ENCODE assay signal across 14 cellular contexts in genomic region chr21:31366825-31367224, GRCh38. TPM values are rescaled to one million over a fixed set of nuclear protein-coding genes. Genes with fewer than 3 reads are reported as not detected.
DNase-seq lines count a peak whose midpoint lies in the region; ATAC-seq, FAIRE-seq and TF ChIP-seq lines count a peak whose summit lies in the region.
"Had no signal": no experiment of that assay in that cellular context is flagged by ENCODE, and none has a peak within 500 bp of the region (broad histone marks: within the 10 kb centered on the region; RNA-seq: fewer than 3 reads in every experiment).

No MANE protein-coding gene starts in this region.

- H3K9ac ChIP-seq in keratinocyte (ENCODE audit: control insufficient read depth, extremely low read depth, insufficient read depth, low read length) = no peak overlapping the region
- H3K9ac ChIP-seq: BLaER1 had no signal

- no peaks in the 10 kb centered on the region for H3K79me2 ChIP-seq in keratinocyte (ENCODE audit: control insufficient read depth, insufficient read depth, low read length)

- no peak overlapping the region for H3K4me3 ChIP-seq in AG04450 (ENCODE audit: low read depth, low read length)
- no peak overlapping the region for H3K4me3 ChIP-seq in astrocyte of the cerebellum (ENCODE audit: low read depth, low read length)
- H3K4me3 ChIP-seq in keratinocyte (ENCODE audit: control insufficient read depth in 2 of 3, extremely low read depth in 1 of 3, insufficient read depth in 2 of 3, low read depth in 1 of 3, low read length in 3 of 3) = no peak overlapping the region
- H3K4me3 ChIP-seq in HAP-1 = no peak overlapping the region
- H3K4me3 ChIP-seq in SJCRH30 = no peak overlapping the region
- H3K4me3 ChIP-seq: BLaER1 had no signal

- peaks cover 7% of the 10 kb centered on the region for H3K4me1 ChIP-seq in keratinocyte (ENCODE audit: control insufficient read depth, extremely low read depth, insufficient read depth, low read length)
- H3K4me1 ChIP-seq in HAP-1 = no peaks in the 10 kb centered on the region
- no peaks in the 10 kb centered on the region for H3K4me1 ChIP-seq in SJCRH30

- in situ Hi-C loops in astrocyte of the cerebellum (cut with HindIII; ENCODE audit: low sequenced_read_pairs) = no loop called here
- in situ Hi-C loops in HAP-1 (cut with MboI; ENCODE audit: low sequenced_read_pairs) = no loop called here

- peak; percentile 81 for FAIRE-seq in keratinocyte (lab: Jason Lieb, UNC)

- no peak overlapping the region for H2AFZ ChIP-seq in keratinocyte (ENCODE audit: control insufficient read depth, low read length)

- CTCF ChIA-PET in AG04450 (lab: Charles Lee) = interaction anchor here (1.0 kb wide), 1 partner anchor 19 kb away, joined by 4 read pairs; no protein-coding TSS in a partner anchor

- ATAC-seq in HG03196 (IDR thresholded peaks at IDR 0.05; ENCODE audit: unreplicated experiment) = no peak
- ATAC-seq: naive thymus-derived CD4-positive, alpha-beta T cell; stimulated activated memory B cell treated with anti-CD40 and anti-IgM and Interleukin-4, amounts not matched to agents 10 μg/mL and 1 μg/mL and 100 μg/mL, for 72 hours had no signal

- POLR2A ChIA-PET in AG04450 (lab: Yijun Ruan, JAX) = no interaction called here

- H3K27ac ChIP-seq in AG04450 (ENCODE audit: low read depth, low read length) (no peak overlapping the region), keratinocyte (ENCODE audit: control insufficient read depth, insufficient read depth, low read length) (no peak overlapping the region), SJCRH30 (no peak overlapping the region)
- H3K27ac ChIP-seq: BLaER1 had no signal

- no peaks in the 10 kb centered on the region for H3K27me3 ChIP-seq in AG04450 (ENCODE audit: control insufficient read depth, insufficient read depth, low read length)
- H3K27me3 ChIP-seq in keratinocyte (ENCODE audit: control insufficient read depth, extremely low read depth, insufficient read depth, low read length) = no peaks in the 10 kb centered on the region
- no peaks in the 10 kb centered on the region for H3K27me3 ChIP-seq in HAP-1 (ENCODE audit: low read depth)
- peaks cover 3% of the 10 kb centered on the region; the same call in 1 of the 2 replicates for H3K27me3 ChIP-seq in SJCRH30
- H3K27me3 ChIP-seq: BLaER1 had no signal

- TF ChIP-seq CTCF in AG04450 (IDR thresholded peaks at IDR 0.05; ENCODE audit: low read depth, low read length) = no peak
- no peak for TF ChIP-seq CTCF in astrocyte of the cerebellum (IDR thresholded peaks at IDR 0.05; ENCODE audit: low read depth, low read length, missing control alignments)
- TF ChIP-seq CTCF in keratinocyte (optimal IDR thresholded peaks at IDR 0.05 in 1 of 3, IDR thresholded peaks at IDR 0.05 in 1 of 3, conservative IDR thresholded peaks at IDR 0.05 in 1 of 3; ENCODE audit: extremely low read depth in 1 of 3, insufficient read depth in 2 of 3, low read length in 3 of 3) = no peak

- no peaks in the 10 kb centered on the region for H3K9me1 ChIP-seq in keratinocyte (ENCODE audit: control insufficient read depth, extremely low read depth, insufficient read depth, low read length)

- dilution Hi-C loops in keratinocyte (cut with MboI; ENCODE audit: extremely low pct_ligation_motif_present, low sequenced_read_pairs) = no loop called here

- H3K9me3 ChIP-seq in AG04450 (ENCODE audit: control insufficient read depth, insufficient read depth, low read length) (no peaks in the 10 kb centered on the region), keratinocyte (ENCODE audit: control insufficient read depth, low read depth, low read length) (no peaks in the 10 kb centered on the region), HAP-1 (no peaks in the 10 kb centered on the region), SJCRH30 (replicated peaks) (no peaks in the 10 kb centered on the region)
- H3K9me3 ChIP-seq: BLaER1 had no signal

- H3K4me2 ChIP-seq in keratinocyte (ENCODE audit: control insufficient read depth, extremely low read depth, insufficient read depth, low read depth, low read length) = no peak overlapping the region
- H3K4me2 ChIP-seq: BLaER1 had no signal

- H3K36me3 ChIP-seq in keratinocyte (ENCODE audit: control insufficient read depth in 2 of 2, extremely low read depth in 1 of 2, insufficient read depth in 2 of 2, low read length in 2 of 2) (no peaks in the 10 kb centered on the region), HAP-1 (replicated peaks) (no peaks in the 10 kb centered on the region), SJCRH30 (no peaks in the 10 kb centered on the region)
- H3K36me3 ChIP-seq: BLaER1 had no signal

- H4K20me1 ChIP-seq in keratinocyte (ENCODE audit: control insufficient read depth, extremely low read depth, insufficient read depth, low read length) = no peaks in the 10 kb centered on the region

- peak; percentile 48 for DNase-seq in AG04450 (ENCODE audit: low read depth, low spot score)
- DNase-seq in LHCN-M2 (ENCODE audit: low read depth) = peak; percentile 90
- DNase-seq in astrocyte of the cerebellum (ENCODE audit: low read depth) = peak; percentile 95
- peak; percentile 74 for DNase-seq in keratinocyte (ENCODE audit: low read depth, low spot score)
- DNase-seq in HAP-1 (ENCODE audit: low spot score in 2 of 2) = no peak
- no peak for DNase-seq in SK-N-DZ (ENCODE audit: low spot score)
- no peak for DNase-seq in SJCRH30
- DNase-seq: cerebellar nuclear complex; naive thymus-derived CD4-positive, alpha-beta T cell; NCI-H510A; stimulated activated CD4-positive, alpha-beta T cell treated with anti-CD3 and anti-CD28 coated beads, Interleukin-15, amount 100 ng/mL, for 24 hours had no signal

RNA-seq across cellular contexts. Expression of gene TIAM1, which starts 22.8 kb away (rescaled TPM):
- polyA plus RNA-seq in AG04450 (2011; rRNA removed) (2.0 and 2.1 TPM in 2 replicates), keratinocyte (8.3 to 10.7 TPM (median 9.4 TPM) in 3 replicates)
- 7.4 and 10.6 TPM in 2 replicates for polyA minus RNA-seq in AG04450 (2011; rRNA and poly(A)+ RNA removed)
- total RNA-seq in LHCN-M2 (2014; rRNA removed) = 11.6 and 18.1 TPM in 2 replicates
- 7.3 TPM for polyA plus RNA-seq in LHCN-M2 (2012)
- 21.2 TPM for polyA plus RNA-seq in keratinocyte (2011; ENCODE audit: low read depth)
- polyA plus RNA-seq in keratinocyte (2011; cell fraction: cytosol; rRNA removed) = 7.6 and 7.7 TPM in 2 replicates
- polyA plus RNA-seq in keratinocyte (2011; cell fraction: nucleus; rRNA removed) = 16.5 and 18.7 TPM in 2 replicates
- polyA plus RNA-seq in keratinocyte (2012; ENCODE audit: low replicate concordance) = 10.2 and 28.6 TPM in 2 replicates
- polyA minus RNA-seq in keratinocyte = 36.9 to 62.9 TPM (median 48.1 TPM) in 3 replicates
- 24.0 TPM for polyA minus RNA-seq in keratinocyte (2011; cell fraction: cytosol; rRNA and poly(A)+ RNA removed)
- polyA minus RNA-seq in keratinocyte (2011; cell fraction: nucleus; rRNA and poly(A)+ RNA removed) = 30.3 and 50.9 TPM in 2 replicates
- polyA plus RNA-seq in SK-N-DZ (2014; cell fraction: cytosol; rRNA removed) = 14.4 and 19.3 TPM in 2 replicates
- 12.2 and 20.7 TPM in 2 replicates for polyA plus RNA-seq in SK-N-DZ (2014; cell fraction: nucleus; rRNA removed)
- 6.0 and 9.5 TPM in 2 replicates for total RNA-seq in SJCRH30 (2014; rRNA removed; shearing (Covaris generic))

Comparison
In these comparisons a context has a peak if more than half of its experiments do, and no peak if none do; other contexts are left out.
1. DNase-seq: peak in AG04450 (single experiment), LHCN-M2 (single experiment), astrocyte of the cerebellum (single experiment) and keratinocyte (single experiment); none in HAP-1 (0 of 2), SK-N-DZ (single experiment) and SJCRH30 (0 of 2).